Comparison of ENCODE assay signal across 12 cellular contexts in the genomic region with DNA sequence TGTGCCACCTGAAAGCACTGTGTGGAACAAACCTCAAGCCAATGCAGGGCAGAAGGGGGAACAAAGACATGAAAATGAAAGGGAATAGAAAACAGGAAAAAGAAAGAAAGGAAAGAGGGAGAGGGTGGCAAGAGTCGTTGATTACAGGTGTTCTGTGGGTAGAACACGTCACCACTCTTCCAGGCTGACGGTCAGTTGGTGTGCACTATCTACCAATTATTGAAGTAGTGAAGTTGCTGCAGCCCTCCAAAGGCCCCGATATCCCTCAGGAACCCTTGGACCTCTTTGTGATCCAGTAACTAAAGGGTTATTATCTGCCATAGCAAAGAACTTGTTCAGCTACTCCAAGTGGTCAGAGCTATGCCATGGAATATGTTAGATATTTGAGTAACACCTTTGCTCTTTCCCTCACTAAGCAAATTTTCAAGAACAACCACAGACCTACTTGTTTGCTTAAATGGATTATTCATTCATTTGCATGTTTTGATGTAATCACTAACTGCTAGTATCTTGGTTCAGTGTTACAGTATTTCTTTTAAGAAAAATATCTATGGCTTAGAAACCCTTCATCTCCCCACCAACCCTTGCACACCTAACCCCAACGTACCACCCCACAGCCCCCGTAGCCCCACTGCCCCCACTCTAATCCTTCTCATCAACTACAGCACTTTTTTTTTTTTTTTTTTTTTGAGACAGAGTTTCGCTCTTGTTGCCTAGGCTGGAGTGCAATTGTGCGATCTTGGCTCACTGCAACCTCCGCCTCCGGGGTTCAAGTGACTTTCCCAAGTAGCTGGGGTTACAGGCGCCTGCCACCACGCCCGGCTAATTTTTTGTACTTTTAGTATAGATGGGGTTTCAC. TPM values are rescaled to one million over a fixed set of nuclear protein-coding genes. Genes with fewer than 3 reads are reported as not detected.
DNase-seq lines count a peak whose midpoint lies in the region; ATAC-seq and TF ChIP-seq lines count a peak whose summit lies in the region.
"Had no signal": no experiment of that assay in that cellular context is flagged by ENCODE, and none has a peak within 500 bp of the region (broad histone marks: within the 10 kb centered on the region; RNA-seq: fewer than 3 reads in every experiment).

No MANE protein-coding gene starts in this region.

- TF ChIP-seq CTCF in activated CD8-positive, alpha-beta T cell treated with anti-CD3 and anti-CD28 coated beads for 36 hours (IDR thresholded peaks at IDR 0.05) = no peak
- no peak for TF ChIP-seq CTCF in mucosa of descending colon (IDR thresholded peaks at IDR 0.05)
- TF ChIP-seq CTCF in A673 (conservative IDR thresholded peaks at IDR 0.05; ENCODE audit: low read depth, low read length) = no peak
- TF ChIP-seq CTCF in endodermal cell (conservative IDR thresholded peaks at IDR 0.05) = no peak

- POLR2A ChIA-PET in activated CD8-positive, alpha-beta T cell treated with anti-CD3 and anti-CD28 coated beads for 36 hours (lab: Charles Lee) = interaction anchor here (0.7 to 18.3 kb wide), 10 partner anchors 8 to 117 kb away, joined by 3 to 202 read pairs (median 6); a partner anchor contains a TSS
- POLR2A ChIA-PET in A673 (lab: Charles Lee; ENCODE audit: low non-redundant PET) = no interaction called here

- H3K4me3 ChIP-seq in CD4-positive, CD25-positive, alpha-beta regulatory T cell (ENCODE audit: low read depth, low read length) = peak overlapping the region; percentile 83
- H3K4me3 ChIP-seq in mucosa of descending colon = no peak overlapping the region
- H3K4me3 ChIP-seq in A673 (ENCODE audit: low read depth, low read length, poor library complexity, severe bottlenecking) = no peak overlapping the region
- H3K4me3 ChIP-seq in endodermal cell (ENCODE audit: low read length) = no peak overlapping the region
- H3K4me3 ChIP-seq: cardiac muscle cell, esophagus squamous epithelium, pancreas had no signal

- no peak overlapping the region for H3K9ac ChIP-seq in endodermal cell (ENCODE audit: extremely low read depth, low read length, poor library complexity, severe bottlenecking)

- peaks cover 49 to 93% (median 81%) of the 10 kb centered on the region in 4 donors for H3K4me1 Mint-ChIP-seq in CD4-positive, CD25-positive, alpha-beta regulatory T cell
- peaks cover 84% of the 10 kb centered on the region for H3K4me1 Mint-ChIP-seq in activated CD8-positive, alpha-beta T cell treated with anti-CD3 and anti-CD28 coated beads for 36 hours (ENCODE audit: low read depth)
- no peaks in the 10 kb centered on the region for H3K4me1 Mint-ChIP-seq in endodermal cell

- H3K4me3 Mint-ChIP-seq in CD4-positive, CD25-positive, alpha-beta regulatory T cell = peak overlapping the region; percentile 78 to 92 (median 84)
- H3K4me3 Mint-ChIP-seq in activated CD8-positive, alpha-beta T cell treated with anti-CD3 and anti-CD28 coated beads for 36 hours = peak overlapping the region; percentile 72
- no peak overlapping the region for H3K4me3 Mint-ChIP-seq in endodermal cell

- peaks cover 94% of the 10 kb centered on the region for H3K4me1 ChIP-seq in CD4-positive, CD25-positive, alpha-beta regulatory T cell (ENCODE audit: control insufficient read depth, insufficient read depth, low read length, poor library complexity, severe bottlenecking)
- H3K4me1 ChIP-seq in mucosa of descending colon (ENCODE audit: low read depth) = no peaks in the 10 kb centered on the region
- H3K4me1 ChIP-seq in A673 (ENCODE audit: insufficient read depth, low read length, poor library complexity, severe bottlenecking) = no peaks in the 10 kb centered on the region
- no peaks in the 10 kb centered on the region for H3K4me1 ChIP-seq in endodermal cell (ENCODE audit: control insufficient read depth, insufficient read depth, low read length)

- CTCF ChIA-PET in activated CD8-positive, alpha-beta T cell treated with anti-CD3 and anti-CD28 coated beads for 36 hours (lab: Charles Lee) = interaction anchor here (0.7 to 3.5 kb wide), 16 partner anchors 8 to 95 kb away, joined by 3 to 25 read pairs (median 6); no protein-coding TSS in a partner anchor
- CTCF ChIA-PET in A673 (lab: Charles Lee) = no interaction called here

- H3K27ac Mint-ChIP-seq in CD4-positive, CD25-positive, alpha-beta regulatory T cell = peak overlapping the region; percentile 96 to 100 (median 98)
- peak overlapping the region; percentile 96 for H3K27ac Mint-ChIP-seq in activated CD8-positive, alpha-beta T cell treated with anti-CD3 and anti-CD28 coated beads for 36 hours
- no peak overlapping the region for H3K27ac Mint-ChIP-seq in endodermal cell

- H3K36me3 Mint-ChIP-seq in CD4-positive, CD25-positive, alpha-beta regulatory T cell = peaks cover 32% of the 10 kb centered on the region
- H3K36me3 Mint-ChIP-seq in activated CD8-positive, alpha-beta T cell treated with anti-CD3 and anti-CD28 coated beads for 36 hours (ENCODE audit: low read depth) = peaks cover 10% of the 10 kb centered on the region
- H3K36me3 Mint-ChIP-seq in endodermal cell (ENCODE audit: low read depth) = no peaks in the 10 kb centered on the region

- WGBS in endodermal cell (ENCODE audit: insufficient coverage in 1 of 2, insufficient read length in 1 of 2), 2 experiments = 83 to 87% methylated on average over 3 to 13 of the region's 13 CpGs

- no TSS peak for BruUV-seq in A673 (replicated peaks; lab: Mats Ljungman, UMichigan)

- DNase-seq in CD4-positive, CD25-positive, alpha-beta regulatory T cell = peak in 1 of 3 donors; percentile 41
- peak; percentile 51 for DNase-seq in activated CD8-positive, alpha-beta T cell treated with anti-CD3 and anti-CD28 coated beads for 36 hours
- DNase-seq in mucosa of descending colon = no peak
- DNase-seq in HUDEP-2 (lab: John Stamatoyannopoulos, UW; ENCODE audit: unreplicated experiment in 76 of 76) = no peak
- no peak for DNase-seq in A673 (ENCODE audit: low spot score)
- no peak for DNase-seq in endodermal cell
- DNase-seq: esophagus squamous epithelium, NCI-H1092, pancreas had no signal

- H3K27me3 ChIP-seq in CD4-positive, CD25-positive, alpha-beta regulatory T cell (ENCODE audit: control insufficient read depth, insufficient read depth, low read length) = no peaks in the 10 kb centered on the region
- peaks cover 7% of the 10 kb centered on the region for H3K27me3 ChIP-seq in A673 (replicated peaks; ENCODE audit: insufficient read depth, low read depth, low read length, poor library complexity)
- no peaks in the 10 kb centered on the region for H3K27me3 ChIP-seq in endodermal cell (ENCODE audit: control insufficient read depth, insufficient read depth, low read length, poor library complexity, severe bottlenecking)
- H3K27me3 ChIP-seq: cardiac muscle cell, esophagus squamous epithelium had no signal

- intact Hi-C loops in activated CD8-positive, alpha-beta T cell treated with anti-CD3 and anti-CD28 coated beads for 36 hours (cut with micrococcal nuclease) = loop anchor here (1.0 kb wide), 1 partner anchor 11 kb away; no protein-coding TSS in a partner anchor
- intact Hi-C loops in mucosa of descending colon (cut with DNase I, micrococcal nuclease) = no loop called here
- intact Hi-C loops in A673 (cut with micrococcal nuclease; ENCODE audit: unreplicated experiment) = no loop called here

- H3K9me3 Mint-ChIP-seq in CD4-positive, CD25-positive, alpha-beta regulatory T cell = no peaks in the 10 kb centered on the region
- no peaks in the 10 kb centered on the region for H3K9me3 Mint-ChIP-seq in activated CD8-positive, alpha-beta T cell treated with anti-CD3 and anti-CD28 coated beads for 36 hours
- no peaks in the 10 kb centered on the region for H3K9me3 Mint-ChIP-seq in endodermal cell

- peak overlapping the region; percentile 84 for H3K27ac ChIP-seq in CD4-positive, CD25-positive, alpha-beta regulatory T cell (ENCODE audit: insufficient read depth, low read length, poor library complexity, severe bottlenecking)
- H3K27ac ChIP-seq in A673 (ENCODE audit: low read depth, low read length, poor library complexity, severe bottlenecking) (no peak overlapping the region), endodermal cell (ENCODE audit: low read depth, low read length) (no peak overlapping the region)
- H3K27ac ChIP-seq: cardiac muscle cell, pancreas had no signal

- peaks cover 10% of the 10 kb centered on the region for H3K36me3 ChIP-seq in CD4-positive, CD25-positive, alpha-beta regulatory T cell (ENCODE audit: control insufficient read depth, insufficient read depth, low read length)
- H3K36me3 ChIP-seq in mucosa of descending colon (ENCODE audit: low read depth) = no peaks in the 10 kb centered on the region
- H3K36me3 ChIP-seq in A673 (ENCODE audit: insufficient read depth, low read length, poor library complexity, severe bottlenecking) = no peaks in the 10 kb centered on the region
- no peaks in the 10 kb centered on the region for H3K36me3 ChIP-seq in endodermal cell (ENCODE audit: control insufficient read depth, insufficient read depth, low read length)
- H3K36me3 ChIP-seq: cardiac muscle cell, esophagus squamous epithelium, pancreas had no signal

- no peaks in the 10 kb centered on the region for H3K27me3 Mint-ChIP-seq in CD4-positive, CD25-positive, alpha-beta regulatory T cell
- H3K27me3 Mint-ChIP-seq in activated CD8-positive, alpha-beta T cell treated with anti-CD3 and anti-CD28 coated beads for 36 hours = no peaks in the 10 kb centered on the region
- H3K27me3 Mint-ChIP-seq in endodermal cell (ENCODE audit: insufficient read depth) = no peaks in the 10 kb centered on the region

- no peaks in the 10 kb centered on the region for H3K9me3 ChIP-seq in CD4-positive, CD25-positive, alpha-beta regulatory T cell (ENCODE audit: control insufficient read depth in 2 of 2, low read length in 2 of 2)
- H3K9me3 ChIP-seq in mucosa of descending colon (no peaks in the 10 kb centered on the region), A673 (ENCODE audit: low read depth, low read length, poor library complexity, severe bottlenecking) (no peaks in the 10 kb centered on the region), endodermal cell (ENCODE audit: control insufficient read depth, low read length) (no peaks in the 10 kb centered on the region)
- H3K9me3 ChIP-seq: esophagus squamous epithelium, pancreas had no signal

- ATAC-seq in CD4-positive, CD25-positive, alpha-beta regulatory T cell (ENCODE audit: low read depth in 2 of 2) = peak; percentile 50 to 55
- peak; percentile 42 for ATAC-seq in GM21619 (IDR thresholded peaks at IDR 0.05; ENCODE audit: unreplicated experiment)
- ATAC-seq in activated CD8-positive, alpha-beta T cell treated with anti-CD3 and anti-CD28 coated beads for 36 hours = peak; percentile 44
- ATAC-seq in mucosa of descending colon = peak; percentile 28
- no peak for ATAC-seq in HG03432 (IDR thresholded peaks at IDR 0.05; ENCODE audit: unreplicated experiment)
- ATAC-seq: pancreas had no signal

RNA-seq across cellular contexts. Expression of a gene that starts 31.3 kb away (rescaled TPM):
- 639 TPM for total RNA-seq in CD4-positive, CD25-positive, alpha-beta regulatory T cell
- 100 to 1,000 TPM; 197 to 254 (median 226) TPM for polyA plus RNA-seq in CD4-positive, CD25-positive, alpha-beta regulatory T cell
- total RNA-seq in activated CD8-positive, alpha-beta T cell treated with anti-CD3 and anti-CD28 coated beads for 36 hours = 10 to 100 TPM; 82.8 to 83.0 TPM
- total RNA-seq in mucosa of descending colon (10 to 100 TPM; 11.5 to 19.4 (median 13.1) TPM), A673 (2021) (not detected in 2 replicates), endodermal cell (not detected)
- polyA plus RNA-seq in endodermal cell (2013, experiment 1 of 2) = not detected
- polyA plus RNA-seq in endodermal cell (2013, experiment 2 of 2) = not detected
- total RNA-seq: cardiac muscle cell had no signal
- polyA plus RNA-seq: cardiac muscle cell had no signal

Comparison
In these comparisons a context has a peak if more than half of its experiments do, and no peak if none do; other contexts are left out.
1. RNA of a gene that starts 31.3 kb away (total RNA-seq): 639 TPM in CD4-positive, CD25-positive, alpha-beta regulatory T cell (single experiment), 82.8 to 83.0 TPM in activated CD8-positive, alpha-beta T cell treated with anti-CD3 and anti-CD28 coated beads for 36 hours and 11.5 to 19.4 TPM in mucosa of descending colon; not detected in endodermal cell and not detected in A673; every median in the first group is over 4 times any median in the second.